In the genomic region with DNA sequence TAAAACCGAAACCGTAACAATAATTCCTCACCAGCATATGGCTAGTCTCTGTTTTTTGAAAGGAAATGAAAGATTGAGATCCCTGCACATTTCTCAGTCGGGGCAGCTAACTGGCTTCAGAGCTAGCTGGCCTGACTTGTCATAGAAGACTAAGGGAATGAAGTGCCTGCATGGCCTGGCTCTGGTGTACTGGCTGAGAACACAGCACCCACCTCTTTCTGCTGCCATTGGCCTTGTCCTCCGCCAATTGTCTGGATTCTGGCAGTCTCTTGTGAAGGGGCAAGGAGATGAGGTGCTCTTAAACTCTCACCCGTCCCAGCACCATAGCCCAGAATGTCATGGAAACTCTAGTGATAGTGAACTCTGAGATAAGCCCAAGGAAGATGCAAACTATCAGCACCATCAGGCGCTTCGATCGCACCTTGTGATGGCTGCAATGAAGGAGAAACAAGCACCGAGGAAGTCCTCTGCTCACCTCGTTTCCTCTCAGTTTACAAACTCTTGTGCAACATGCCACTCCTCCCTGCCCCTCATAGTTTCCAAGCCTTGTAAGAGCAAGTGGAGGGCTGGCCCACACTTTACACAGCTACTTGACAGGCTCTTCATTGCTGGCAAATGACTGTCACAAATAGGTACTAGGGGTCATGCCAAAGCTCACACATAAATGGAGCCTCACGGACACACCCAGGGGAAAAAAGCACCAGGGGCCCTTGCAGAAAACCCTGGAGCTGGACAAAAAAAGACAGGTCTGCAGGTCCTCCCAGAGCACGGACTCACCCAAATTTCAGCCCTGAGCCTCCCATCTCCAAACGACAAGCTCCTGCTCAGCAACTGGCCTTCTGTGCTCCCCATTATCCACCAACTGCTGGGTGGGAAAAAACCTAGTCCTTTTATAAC, we compare ENCODE assay signal across 1 cellular context.
TF ChIP-seq lines count a peak whose summit lies in the region.

No MANE protein-coding gene starts in this region.

TF ChIP-seq in HepG2, 621 proteins besides CTCF, POLR2A, EP300 and RAD21:
- TF ChIP-seq PAF1 (CRISPR knock-in tag; IDR thresholded peaks at IDR 0.05) (no peak), CAMTA2 (CRISPR knock-in tag; IDR thresholded peaks at IDR 0.05; ENCODE audit: borderline replicate concordance) (no peak), ZNF343 (CRISPR knock-in tag; IDR thresholded peaks at IDR 0.05) (no peak), U2AF1 (optimal IDR thresholded peaks at IDR 0.05; ENCODE audit: low read depth, low read length) (no peak), EEA1 (CRISPR knock-in tag; IDR thresholded peaks at IDR 0.05; ENCODE audit: borderline replicate concordance) (no peak), SAP130 (CRISPR knock-in tag; IDR thresholded peaks at IDR 0.05; ENCODE audit: low read depth) (peak; percentile 69), HDAC2 (CRISPR knock-in tag; IDR thresholded peaks at IDR 0.05) (no peak), THAP11 (CRISPR knock-in tag; IDR thresholded peaks at IDR 0.05) (0 out of 2 replicates have a peak, but pooled peaks have one; percentile 17), ZNF570 (CRISPR knock-in tag; IDR thresholded peaks at IDR 0.05; ENCODE audit: borderline replicate concordance) (no peak), MIXL1 (CRISPR knock-in tag; IDR thresholded peaks at IDR 0.05) (no peak), ELF1 (CRISPR knock-in tag; IDR thresholded peaks at IDR 0.05) (no peak), SP5 (CRISPR knock-in tag; IDR thresholded peaks at IDR 0.05; ENCODE audit: borderline replicate concordance, low read depth) (0 out of 2 replicates have a peak, but pooled peaks have one; percentile 21), CEBPB (IDR thresholded peaks at IDR 0.05; ENCODE audit: borderline replicate concordance, low read depth, low read length) (peak; percentile 85), ZNF607 (CRISPR knock-in tag; IDR thresholded peaks at IDR 0.05; ENCODE audit: borderline replicate concordance) (no peak), SP4 (CRISPR knock-in tag; IDR thresholded peaks at IDR 0.05) (0 out of 2 replicates have a peak, but pooled peaks have one; percentile 29), ZNF772 (CRISPR knock-in tag; IDR thresholded peaks at IDR 0.05) (no peak), ZNF431 (CRISPR knock-in tag; IDR thresholded peaks at IDR 0.05; ENCODE audit: borderline replicate concordance, low read depth) (no peak), CEBPG (CRISPR knock-in tag; IDR thresholded peaks at IDR 0.05) (peak; percentile 88), KDM4B (CRISPR knock-in tag; IDR thresholded peaks at IDR 0.05) (no peak), ZNF33B (CRISPR knock-in tag; IDR thresholded peaks at IDR 0.05) (no peak), NFKBIZ (CRISPR knock-in tag; IDR thresholded peaks at IDR 0.05) (no peak), ZNF263 (CRISPR knock-in tag; IDR thresholded peaks at IDR 0.05) (peak; percentile 62; the same call in 1 of the 2 replicates), ATF1 (CRISPR knock-in tag; IDR thresholded peaks at IDR 0.05) (no peak)
- TF ChIP-seq, protein P1, sequence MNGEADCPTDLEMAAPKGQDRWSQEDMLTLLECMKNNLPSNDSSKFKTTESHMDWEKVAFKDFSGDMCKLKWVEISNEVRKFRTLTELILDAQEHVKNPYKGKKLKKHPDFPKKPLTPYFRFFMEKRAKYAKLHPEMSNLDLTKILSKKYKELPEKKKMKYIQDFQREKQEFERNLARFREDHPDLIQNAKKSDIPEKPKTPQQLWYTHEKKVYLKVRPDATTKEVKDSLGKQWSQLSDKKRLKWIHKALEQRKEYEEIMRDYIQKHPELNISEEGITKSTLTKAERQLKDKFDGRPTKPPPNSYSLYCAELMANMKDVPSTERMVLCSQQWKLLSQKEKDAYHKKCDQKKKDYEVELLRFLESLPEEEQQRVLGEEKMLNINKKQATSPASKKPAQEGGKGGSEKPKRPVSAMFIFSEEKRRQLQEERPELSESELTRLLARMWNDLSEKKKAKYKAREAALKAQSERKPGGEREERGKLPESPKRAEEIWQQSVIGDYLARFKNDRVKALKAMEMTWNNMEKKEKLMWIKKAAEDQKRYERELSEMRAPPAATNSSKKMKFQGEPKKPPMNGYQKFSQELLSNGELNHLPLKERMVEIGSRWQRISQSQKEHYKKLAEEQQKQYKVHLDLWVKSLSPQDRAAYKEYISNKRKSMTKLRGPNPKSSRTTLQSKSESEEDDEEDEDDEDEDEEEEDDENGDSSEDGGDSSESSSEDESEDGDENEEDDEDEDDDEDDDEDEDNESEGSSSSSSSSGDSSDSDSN (CRISPR knock-in tag; IDR thresholded peaks at IDR 0.05): 0 out of 2 replicates have a peak, but pooled peaks have one; percentile 10
- TF ChIP-seq, protein P2, sequence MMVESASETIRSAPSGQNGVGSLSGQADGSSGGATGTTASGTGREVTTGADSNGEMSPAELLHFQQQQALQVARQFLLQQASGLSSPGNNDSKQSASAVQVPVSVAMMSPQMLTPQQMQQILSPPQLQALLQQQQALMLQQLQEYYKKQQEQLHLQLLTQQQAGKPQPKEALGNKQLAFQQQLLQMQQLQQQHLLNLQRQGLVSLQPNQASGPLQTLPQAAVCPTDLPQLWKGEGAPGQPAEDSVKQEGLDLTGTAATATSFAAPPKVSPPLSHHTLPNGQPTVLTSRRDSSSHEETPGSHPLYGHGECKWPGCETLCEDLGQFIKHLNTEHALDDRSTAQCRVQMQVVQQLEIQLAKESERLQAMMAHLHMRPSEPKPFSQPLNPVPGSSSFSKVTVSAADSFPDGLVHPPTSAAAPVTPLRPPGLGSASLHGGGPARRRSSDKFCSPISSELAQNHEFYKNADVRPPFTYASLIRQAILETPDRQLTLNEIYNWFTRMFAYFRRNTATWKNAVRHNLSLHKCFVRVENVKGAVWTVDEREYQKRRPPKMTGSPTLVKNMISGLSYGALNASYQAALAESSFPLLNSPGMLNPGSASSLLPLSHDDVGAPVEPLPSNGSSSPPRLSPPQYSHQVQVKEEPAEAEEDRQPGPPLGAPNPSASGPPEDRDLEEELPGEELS (CRISPR knock-in tag; IDR thresholded peaks at IDR 0.05): no peak
- TF ChIP-seq, protein P3, sequence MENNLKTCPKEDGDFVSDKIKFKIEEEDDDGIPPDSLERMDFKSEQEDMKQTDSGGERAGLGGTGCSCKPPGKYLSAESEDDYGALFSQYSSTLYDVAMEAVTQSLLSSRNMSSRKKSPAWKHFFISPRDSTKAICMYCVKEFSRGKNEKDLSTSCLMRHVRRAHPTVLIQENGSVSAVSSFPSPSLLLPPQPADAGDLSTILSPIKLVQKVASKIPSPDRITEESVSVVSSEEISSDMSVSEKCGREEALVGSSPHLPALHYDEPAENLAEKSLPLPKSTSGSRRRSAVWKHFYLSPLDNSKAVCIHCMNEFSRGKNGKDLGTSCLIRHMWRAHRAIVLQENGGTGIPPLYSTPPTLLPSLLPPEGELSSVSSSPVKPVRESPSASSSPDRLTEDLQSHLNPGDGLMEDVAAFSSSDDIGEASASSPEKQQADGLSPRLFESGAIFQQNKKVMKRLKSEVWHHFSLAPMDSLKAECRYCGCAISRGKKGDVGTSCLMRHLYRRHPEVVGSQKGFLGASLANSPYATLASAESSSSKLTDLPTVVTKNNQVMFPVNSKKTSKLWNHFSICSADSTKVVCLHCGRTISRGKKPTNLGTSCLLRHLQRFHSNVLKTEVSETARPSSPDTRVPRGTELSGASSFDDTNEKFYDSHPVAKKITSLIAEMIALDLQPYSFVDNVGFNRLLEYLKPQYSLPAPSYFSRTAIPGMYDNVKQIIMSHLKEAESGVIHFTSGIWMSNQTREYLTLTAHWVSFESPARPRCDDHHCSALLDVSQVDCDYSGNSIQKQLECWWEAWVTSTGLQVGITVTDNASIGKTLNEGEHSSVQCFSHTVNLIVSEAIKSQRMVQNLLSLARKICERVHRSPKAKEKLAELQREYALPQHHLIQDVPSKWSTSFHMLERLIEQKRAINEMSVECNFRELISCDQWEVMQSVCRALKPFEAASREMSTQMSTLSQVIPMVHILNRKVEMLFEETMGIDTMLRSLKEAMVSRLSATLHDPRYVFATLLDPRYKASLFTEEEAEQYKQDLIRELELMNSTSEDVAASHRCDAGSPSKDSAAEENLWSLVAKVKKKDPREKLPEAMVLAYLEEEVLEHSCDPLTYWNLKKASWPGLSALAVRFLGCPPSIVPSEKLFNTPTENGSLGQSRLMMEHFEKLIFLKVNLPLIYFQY (CRISPR knock-in tag; IDR thresholded peaks at IDR 0.05; ENCODE audit: borderline replicate concordance): no peak
